ENCODE assay signal across 17 cellular contexts in genomic region chr6:158737082-158737709, GRCh38.
A peak's percentile ranks its signal among the peaks of the same experiment; 100 is the strongest.
DNase-seq lines count a peak whose midpoint lies in the region; ATAC-seq and TF ChIP-seq lines count a peak whose summit lies in the region.
"Had no signal": no experiment of that assay in that cellular context is flagged by ENCODE, and none has a peak within 500 bp of the region (broad histone marks: within the 10 kb centered on the region; RNA-seq: fewer than 3 reads in every experiment).

No MANE protein-coding gene starts in this region.

- peak overlapping the region; percentile 89 for H3K27ac ChIP-seq in RWPE1
- H3K27ac ChIP-seq: C4-2B had no signal

- CTCF ChIA-PET in activated CD8-positive, alpha-beta T cell treated with anti-CD3 and anti-CD28 coated beads, Interleukin-2, amount 10 ng/mL, durations not matched to agents 7 days and 5 days (lab: Charles Lee) = interaction anchor here (1.3 kb wide), 1 partner anchor 8 kb away, joined by 3 read pairs; no protein-coding TSS in a partner anchor
- CTCF ChIA-PET in activated CD8-positive, alpha-beta T cell treated with anti-CD3 and anti-CD28 coated beads for 36 hours (lab: Charles Lee) = interaction anchor here (1.0 to 1.3 kb wide), 3 partner anchors 33 to 56 kb away, joined by 3 read pairs; no protein-coding TSS in a partner anchor
- CTCF ChIA-PET in RWPE1 (lab: Yijun Ruan, JAX) = interaction anchor here (0.6 to 1.0 kb wide), 5 partner anchors 33 to 149 kb away, joined by 3 to 7 read pairs (median 4); no protein-coding TSS in a partner anchor

- H3K27me3 Mint-ChIP-seq in activated CD8-positive, alpha-beta T cell treated with anti-CD3 and anti-CD28 coated beads, Interleukin-2, amount 10 ng/mL, durations not matched to agents 7 days and 5 days (ENCODE audit: low read depth) = no peaks in the 10 kb centered on the region
- H3K27me3 Mint-ChIP-seq in activated CD8-positive, alpha-beta T cell treated with anti-CD3 and anti-CD28 coated beads for 36 hours = no peaks in the 10 kb centered on the region
- peaks cover 0 to 3% (median 0%) of the 10 kb centered on the region in 3 donors for H3K27me3 Mint-ChIP-seq in CD14-positive monocyte (ENCODE audit: low read depth in 3 of 3)

- H3K4me1 Mint-ChIP-seq in activated CD8-positive, alpha-beta T cell treated with anti-CD3 and anti-CD28 coated beads, Interleukin-2, amount 10 ng/mL, durations not matched to agents 7 days and 5 days (ENCODE audit: low read depth) = peaks cover 13% of the 10 kb centered on the region
- peaks cover 2% of the 10 kb centered on the region for H3K4me1 Mint-ChIP-seq in activated CD8-positive, alpha-beta T cell treated with anti-CD3 and anti-CD28 coated beads for 36 hours (ENCODE audit: low read depth)
- peaks cover 12% of the 10 kb centered on the region for H3K4me1 Mint-ChIP-seq in CD14-positive monocyte

- H3K36me3 Mint-ChIP-seq in activated CD8-positive, alpha-beta T cell treated with anti-CD3 and anti-CD28 coated beads, Interleukin-2, amount 10 ng/mL, durations not matched to agents 7 days and 5 days (ENCODE audit: low read depth) = peaks cover 82% of the 10 kb centered on the region
- peaks cover 83% of the 10 kb centered on the region for H3K36me3 Mint-ChIP-seq in activated CD8-positive, alpha-beta T cell treated with anti-CD3 and anti-CD28 coated beads for 36 hours (ENCODE audit: low read depth)
- peaks cover 49 to 74% of the 10 kb centered on the region in 2 donors for H3K36me3 Mint-ChIP-seq in CD14-positive monocyte

- intact Hi-C loops in activated CD8-positive, alpha-beta T cell treated with anti-CD3 and anti-CD28 coated beads for 36 hours (cut with micrococcal nuclease) = no loop called here
- intact Hi-C loops in CD14-positive monocyte (cut with micrococcal nuclease) = no loop called here
- intact Hi-C loops in left ventricle myocardium superior (cut with micrococcal nuclease) = no loop called here

- peaks cover 11% of the 10 kb centered on the region for H3K9me3 Mint-ChIP-seq in activated CD8-positive, alpha-beta T cell treated with anti-CD3 and anti-CD28 coated beads, Interleukin-2, amount 10 ng/mL, durations not matched to agents 7 days and 5 days (ENCODE audit: insufficient read depth)
- peaks cover 12% of the 10 kb centered on the region for H3K9me3 Mint-ChIP-seq in activated CD8-positive, alpha-beta T cell treated with anti-CD3 and anti-CD28 coated beads for 36 hours
- H3K9me3 Mint-ChIP-seq in CD14-positive monocyte = peaks cover 15 to 37% (median 34%) of the 10 kb centered on the region in 7 donors

- POLR2A ChIA-PET in activated CD8-positive, alpha-beta T cell treated with anti-CD3 and anti-CD28 coated beads, Interleukin-2, amount 10 ng/mL, durations not matched to agents 7 days and 5 days (lab: Charles Lee) = interaction anchor here (0.6 kb wide), 1 partner anchor 55 kb away, joined by 3 read pairs; no protein-coding TSS in a partner anchor
- POLR2A ChIA-PET in activated CD8-positive, alpha-beta T cell treated with anti-CD3 and anti-CD28 coated beads for 36 hours (lab: Charles Lee) = no interaction called here
- POLR2A ChIA-PET in RWPE1 (lab: Yijun Ruan, JAX; ENCODE audit: low non-redundant PET) = interaction anchor here (0.5 kb wide), 1 partner anchor 15 kb away, joined by 3 read pairs; no protein-coding TSS in a partner anchor

- no peak for TF ChIP-seq CTCF in activated CD8-positive, alpha-beta T cell treated with anti-CD3 and anti-CD28 coated beads for 36 hours (IDR thresholded peaks at IDR 0.05)
- no peak for TF ChIP-seq CTCF in CD14-positive monocyte (IDR thresholded peaks at IDR 0.05)
- no peak for TF ChIP-seq CTCF in RWPE1 (conservative IDR thresholded peaks at IDR 0.05; ENCODE audit: low read depth)

- ATAC-seq in activated CD8-positive, alpha-beta T cell treated with anti-CD3 and anti-CD28 coated beads, Interleukin-2, amount 10 ng/mL, durations not matched to agents 7 days and 5 days = no peak
- ATAC-seq in activated CD8-positive, alpha-beta T cell treated with anti-CD3 and anti-CD28 coated beads for 36 hours = no peak
- peak; percentile 74 for ATAC-seq in left ventricle myocardium superior
- no peak for ATAC-seq in GM19467 (IDR thresholded peaks at IDR 0.05; ENCODE audit: unreplicated experiment)
- no peak for ATAC-seq in HG03565 (IDR thresholded peaks at IDR 0.05; ENCODE audit: unreplicated experiment)

- peak overlapping the region; percentile 66 for H3K27ac Mint-ChIP-seq in activated CD8-positive, alpha-beta T cell treated with anti-CD3 and anti-CD28 coated beads, Interleukin-2, amount 10 ng/mL, durations not matched to agents 7 days and 5 days
- H3K27ac Mint-ChIP-seq in activated CD8-positive, alpha-beta T cell treated with anti-CD3 and anti-CD28 coated beads for 36 hours = no peak overlapping the region
- H3K27ac Mint-ChIP-seq in CD14-positive monocyte = peak overlapping the region in 4 of 7 donors; percentile 18 to 75 (median 52)

- H3K4me3 Mint-ChIP-seq in activated CD8-positive, alpha-beta T cell treated with anti-CD3 and anti-CD28 coated beads, Interleukin-2, amount 10 ng/mL, durations not matched to agents 7 days and 5 days = no peak overlapping the region
- no peak overlapping the region for H3K4me3 Mint-ChIP-seq in activated CD8-positive, alpha-beta T cell treated with anti-CD3 and anti-CD28 coated beads for 36 hours
- no peak overlapping the region for H3K4me3 Mint-ChIP-seq in CD14-positive monocyte

- DNase-seq in activated CD8-positive, alpha-beta T cell treated with anti-CD3 and anti-CD28 coated beads, Interleukin-2, amount 10 ng/mL, durations not matched to agents 7 days and 5 days = no peak
- no peak for DNase-seq in activated CD8-positive, alpha-beta T cell treated with anti-CD3 and anti-CD28 coated beads for 36 hours
- DNase-seq in CD14-positive monocyte (ENCODE audit: low spot score) (no peak), RWPE1 (ENCODE audit: low spot score) (no peak), left ventricle myocardium superior (no peak), NCI-H1436 (lab: John Stamatoyannopoulos, UW) (no peak)
- DNase-seq: Caco-2, H7, Kasumi-1, NCI-H1048, NCI-H1694 treated with DMSO at 0.1 percent for 48 hours, NCI-H345, NCI-H748 treated with DMSO at 0.1 percent for 48 hours, SK-N-SH had no signal
